ENCODE assay signal across 16 cellular contexts in the genomic region with DNA sequence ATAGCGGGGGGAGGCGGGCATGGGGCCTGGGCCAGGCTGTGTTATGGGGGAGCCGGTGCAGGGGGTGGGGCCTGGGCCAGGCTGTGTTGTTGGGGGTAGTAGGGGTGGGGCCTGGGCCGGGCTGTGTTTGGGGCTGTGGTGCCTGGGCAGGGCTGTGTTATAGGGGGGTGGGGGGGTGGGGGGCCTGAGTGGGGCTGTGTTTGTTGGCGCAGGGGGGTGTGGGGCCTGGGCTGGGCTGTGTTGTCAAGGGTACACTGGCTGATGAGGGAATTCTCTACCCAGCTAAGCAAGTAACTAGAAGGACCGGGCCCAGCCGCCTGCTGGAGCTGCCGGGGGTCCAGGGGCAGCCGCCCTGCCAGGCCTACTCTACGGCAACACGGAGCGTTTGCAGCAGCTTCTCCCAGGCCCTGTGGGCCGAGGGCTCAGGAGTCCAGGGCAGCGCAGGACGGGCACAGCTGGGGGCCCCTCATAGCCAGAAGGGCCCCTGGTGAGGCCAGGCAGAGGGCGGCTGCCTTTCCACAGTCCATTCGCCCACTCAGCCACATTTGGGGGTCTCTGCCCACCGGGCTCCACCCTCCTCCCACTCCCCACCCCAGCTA. TPM values are rescaled to one million over a fixed set of nuclear protein-coding genes. Genes with fewer than 3 reads are reported as not detected.
DNase-seq lines count a peak whose midpoint lies in the region; ATAC-seq and TF ChIP-seq lines count a peak whose summit lies in the region.
"Had no signal": no experiment of that assay in that cellular context is flagged by ENCODE, and none has a peak within 500 bp of the region (broad histone marks: within the 10 kb centered on the region; RNA-seq: fewer than 3 reads in every experiment).

No MANE protein-coding gene starts in this region.

- peak overlapping the region; percentile 99 for H2BK20ac ChIP-seq in IMR-90 (ENCODE audit: low read depth, low read length)

- TF ChIP-seq CTCF in IMR-90 (conservative IDR thresholded peaks at IDR 0.05; ENCODE audit: low read depth, low read length): no peak
- no peak for TF ChIP-seq CTCF in colonic mucosa (IDR thresholded peaks at IDR 0.05)
- no peak for TF ChIP-seq CTCF in mesothelial cell of epicardium (IDR thresholded peaks at IDR 0.05; ENCODE audit: unreplicated experiment)
- no peak for TF ChIP-seq CTCF in tibial nerve (IDR thresholded peaks at IDR 0.05)

- H2BK120ac ChIP-seq in IMR-90 (ENCODE audit: low read depth, low read length): peak overlapping the region; percentile 100

- H3K4me2 ChIP-seq in IMR-90 (ENCODE audit: low read depth, low read length): no peak overlapping the region

- H3K9me3 ChIP-seq in IMR-90 (ENCODE audit: control insufficient read depth, insufficient read depth, low read length): no peaks in the 10 kb centered on the region
- no peaks in the 10 kb centered on the region for H3K9me3 ChIP-seq in colonic mucosa
- no peaks in the 10 kb centered on the region for H3K9me3 ChIP-seq in tibial nerve

- H3K27ac ChIP-seq in IMR-90 (ENCODE audit: insufficient read depth, low read length) (peak overlapping the region; percentile 89), colonic mucosa (peak overlapping the region; percentile 99), tibial nerve (peak overlapping the region; percentile 37 to 95 (median 84))
- H3K27ac ChIP-seq: HL-60 had no signal

- H2AK9ac ChIP-seq in IMR-90 (replicated peaks; ENCODE audit: low read depth, low read length, poor library complexity): peak overlapping the region; percentile 100

- TF ChIP-seq RAD21 in IMR-90 (IDR thresholded peaks at IDR 0.05; ENCODE audit: low read length): no peak

- DNase-seq in IMR-90: no peak
- no peak for DNase-seq in colonic mucosa
- no peak for DNase-seq in mesothelial cell of epicardium (ENCODE audit: low spot score in 2 of 2, unreplicated experiment in 2 of 2)
- no peak for DNase-seq in tibial nerve (ENCODE audit: low spot score in 2 of 2)
- DNase-seq in activated CD8-positive, alpha-beta T cell treated with anti-CD3 and anti-CD28 coated beads, Interleukin-2, amount 10 ng/mL, durations not matched to agents 7 days and 5 days: no peak
- DNase-seq: activated CD4-positive, alpha-beta T cell treated with anti-CD3 and anti-CD28 coated beads, Interleukin-2, amount 10 ng/mL, durations not matched to agents 24 days and 14 days; activated T-cell treated with anti-CD3 and anti-CD28 coated beads, Interleukin-2, amount 50 U/mL, for 1 hour; left ventricle myocardium superior; NCI-H2227 treated with DMSO at 0.1 percent for 48 hours; nephron progenitor cell; right cardiac atrium; stimulated activated CD4-positive, alpha-beta T cell treated with anti-CD3 and anti-CD28 coated beads, Interleukin-4, amount 100 ng/mL, for 24 hours had no signal

- no peaks in the 10 kb centered on the region for H3K27me3 ChIP-seq in IMR-90 (ENCODE audit: control insufficient read depth, insufficient read depth, low read length)
- no peaks in the 10 kb centered on the region for H3K27me3 ChIP-seq in colonic mucosa
- H3K27me3 ChIP-seq in tibial nerve: no peaks in the 10 kb centered on the region

- H3K4me1 Mint-ChIP-seq in mesothelial cell of epicardium: peaks cover 52% of the 10 kb centered on the region
- H3K4me1 Mint-ChIP-seq in activated CD8-positive, alpha-beta T cell treated with anti-CD3 and anti-CD28 coated beads, Interleukin-2, amount 10 ng/mL, durations not matched to agents 7 days and 5 days (ENCODE audit: low read depth): peaks cover 9% of the 10 kb centered on the region

- dilution Hi-C loops in IMR-90 (cut with HindIII; ENCODE audit: low sequenced_read_pairs, unreplicated experiment): no loop called here

- H4K5ac ChIP-seq in IMR-90 (ENCODE audit: low read depth, low read length): peak overlapping the region; percentile 94

- H3K36me3 Mint-ChIP-seq in mesothelial cell of epicardium: no peaks in the 10 kb centered on the region
- H3K36me3 Mint-ChIP-seq in activated CD8-positive, alpha-beta T cell treated with anti-CD3 and anti-CD28 coated beads, Interleukin-2, amount 10 ng/mL, durations not matched to agents 7 days and 5 days (ENCODE audit: low read depth): no peaks in the 10 kb centered on the region
- H3K36me3 Mint-ChIP-seq: activated naive CD8-positive, alpha-beta T cell had no signal

- H3K56ac ChIP-seq in IMR-90 (ENCODE audit: extremely low read depth, insufficient read depth, low read length): no peak overlapping the region

- TF ChIP-seq POLR2A in IMR-90 (IDR thresholded peaks at IDR 0.05; ENCODE audit: low read depth, low read length) (no peak), tibial nerve (IDR thresholded peaks at IDR 0.05) (no peak)

- 0 out of 2 replicates have a peak overlapping the region, but pooled peaks have one; percentile 44 for H3K14ac ChIP-seq in IMR-90 (replicated peaks; ENCODE audit: low read depth, low read length)

- peak overlapping the region; percentile 100 for H3K4ac ChIP-seq in IMR-90 (ENCODE audit: low read depth, low read length)

- TF ChIP-seq EP300 in tibial nerve (IDR thresholded peaks at IDR 0.05): no peak

- H4K20me1 ChIP-seq in IMR-90 (ENCODE audit: insufficient read depth, low read length): no peaks in the 10 kb centered on the region

- no CpG with 5 or more reads among the region's 18 CpGs for whole genome bisulfite sequencing in IMR-90 (ENCODE audit: extremely low coverage in 2 of 2, insufficient read length in 1 of 2), 2 experiments
- WGBS in tibial nerve, 2 donors: 75 to 81% methylated on average over 7 to 16 of the region's 18 CpGs

- POLR2A ChIA-PET in IMR-90 (lab: Charles Lee; ENCODE audit: unreplicated experiment): no interaction called here
- POLR2A ChIA-PET in activated CD8-positive, alpha-beta T cell treated with anti-CD3 and anti-CD28 coated beads, Interleukin-2, amount 10 ng/mL, durations not matched to agents 7 days and 5 days (lab: Charles Lee): interaction anchor here (1.6 kb wide), 1 partner anchor 10 kb away, joined by 5 read pairs; a partner anchor contains a TSS

- H3K27ac Mint-ChIP-seq in mesothelial cell of epicardium: peak overlapping the region; percentile 99
- H3K27ac Mint-ChIP-seq in activated CD8-positive, alpha-beta T cell treated with anti-CD3 and anti-CD28 coated beads, Interleukin-2, amount 10 ng/mL, durations not matched to agents 7 days and 5 days: no peak overlapping the region
- H3K27ac Mint-ChIP-seq: activated CD4-positive, alpha-beta T cell treated with anti-CD3 and anti-CD28 coated beads, Interleukin-2, amount 10 ng/mL, durations not matched to agents 24 days and 14 days; activated naive CD8-positive, alpha-beta T cell; nephron progenitor cell had no signal

- peak overlapping the region; percentile 86 for H2AFZ ChIP-seq in IMR-90 (replicated peaks; ENCODE audit: low read length, poor library complexity)

- H3K9me3 Mint-ChIP-seq in mesothelial cell of epicardium: no peaks in the 10 kb centered on the region
- H3K9me3 Mint-ChIP-seq in activated CD8-positive, alpha-beta T cell treated with anti-CD3 and anti-CD28 coated beads, Interleukin-2, amount 10 ng/mL, durations not matched to agents 7 days and 5 days (ENCODE audit: insufficient read depth): peaks cover 3% of the 10 kb centered on the region
- H3K9me3 Mint-ChIP-seq: activated CD4-positive, alpha-beta T cell treated with anti-CD3 and anti-CD28 coated beads, Interleukin-2, amount 10 ng/mL, durations not matched to agents 24 days and 14 days; nephron progenitor cell had no signal

- no peak overlapping the region for H3K4me3 Mint-ChIP-seq in mesothelial cell of epicardium
- no peak overlapping the region for H3K4me3 Mint-ChIP-seq in activated CD8-positive, alpha-beta T cell treated with anti-CD3 and anti-CD28 coated beads, Interleukin-2, amount 10 ng/mL, durations not matched to agents 7 days and 5 days
- H3K4me3 Mint-ChIP-seq: activated CD4-positive, alpha-beta T cell treated with anti-CD3 and anti-CD28 coated beads, Interleukin-2, amount 10 ng/mL, durations not matched to agents 24 days and 14 days; activated naive CD8-positive, alpha-beta T cell; nephron progenitor cell had no signal

- CTCF ChIA-PET in IMR-90 (lab: Yijun Ruan, JAX): interaction anchor here (0.8 kb wide), 1 partner anchor 80 kb away, joined by 4 read pairs; no protein-coding TSS in a partner anchor
- CTCF ChIA-PET in activated CD8-positive, alpha-beta T cell treated with anti-CD3 and anti-CD28 coated beads, Interleukin-2, amount 10 ng/mL, durations not matched to agents 7 days and 5 days (lab: Charles Lee): no interaction called here

- H2BK15ac ChIP-seq in IMR-90 (ENCODE audit: low read depth, low read length): peak overlapping the region; percentile 80; the same call in 1 of the 3 replicates

- H3K9ac ChIP-seq in IMR-90 (ENCODE audit: low read depth, low read length): peak overlapping the region; percentile 29; the same call in 1 of the 2 replicates
- peak overlapping the region; percentile 74 to 88 for H3K9ac ChIP-seq in colonic mucosa (ENCODE audit: low read depth in 2 of 2, low read length in 2 of 2)

- H4K91ac ChIP-seq in IMR-90 (ENCODE audit: insufficient read depth, low read depth, low read length): peak overlapping the region; percentile 100

- H3K4me3 ChIP-seq in IMR-90 (ENCODE audit: insufficient read depth, low read depth, low read length) (no peak overlapping the region), colonic mucosa (no peak overlapping the region), tibial nerve (no peak overlapping the region)

- 0 out of 4 replicates have a peak, but pooled peaks cover 0 to 4% of the 10 kb centered on the region in 2 experiments for H3K79me1 ChIP-seq in IMR-90 (ENCODE audit: low read depth in 1 of 2, low read length in 2 of 2)

- H3K23ac ChIP-seq in IMR-90 (ENCODE audit: low read depth, low read length): no peak overlapping the region

- no peaks in the 10 kb centered on the region for H3K36me3 ChIP-seq in IMR-90 (ENCODE audit: control insufficient read depth, insufficient read depth, low read length)
- H3K36me3 ChIP-seq in colonic mucosa: no peaks in the 10 kb centered on the region
- H3K36me3 ChIP-seq in tibial nerve: no peaks in the 10 kb centered on the region

- no TSS peak for BruUV-seq in IMR-90 (replicated peaks; lab: Mats Ljungman, UMichigan)

- ATAC-seq in IMR-90 (ENCODE audit: low read depth): no peak
- no peak for ATAC-seq in HG02870 (IDR thresholded peaks at IDR 0.05; ENCODE audit: unreplicated experiment)
- no peak for ATAC-seq in GM18868 (IDR thresholded peaks at IDR 0.05; ENCODE audit: unreplicated experiment)
- no peak for ATAC-seq in activated CD8-positive, alpha-beta T cell treated with anti-CD3 and anti-CD28 coated beads, Interleukin-2, amount 10 ng/mL, durations not matched to agents 7 days and 5 days
- ATAC-seq: left ventricle myocardium superior, right cardiac atrium had no signal

- peak overlapping the region; percentile 98 for H2AK5ac ChIP-seq in IMR-90 (ENCODE audit: low read depth, low read length)

- H3K4me1 ChIP-seq in IMR-90 (ENCODE audit: control insufficient read depth, insufficient read depth, low read length) (peaks cover 40% of the 10 kb centered on the region), colonic mucosa (peaks cover 24% of the 10 kb centered on the region), tibial nerve (peaks cover 0 to 78% (median 32%) of the 10 kb centered on the region in 4 donors)

- H4K8ac ChIP-seq in IMR-90 (ENCODE audit: low read depth in 2 of 2, low read length in 2 of 2): peak overlapping the region; percentile 85 to 95; a peak in 3 of 4 replicates

- peaks cover 23% of the 10 kb centered on the region for H3K9me1 ChIP-seq in IMR-90 (ENCODE audit: insufficient read depth, low read length)

- H3K18ac ChIP-seq in IMR-90 (ENCODE audit: low read depth, low read length): peak overlapping the region; percentile 78

- in situ Hi-C loops in IMR-90 (cut with MboI; ENCODE audit: low sequenced_read_pairs): no loop called here

- intact Hi-C loops in IMR-90 (cut with micrococcal nuclease) (no loop called here), colonic mucosa (cut with DNase I) (no loop called here)

- H3K27me3 Mint-ChIP-seq in mesothelial cell of epicardium (ENCODE audit: low read depth): no peaks in the 10 kb centered on the region
- H3K27me3 Mint-ChIP-seq in activated CD8-positive, alpha-beta T cell treated with anti-CD3 and anti-CD28 coated beads, Interleukin-2, amount 10 ng/mL, durations not matched to agents 7 days and 5 days (ENCODE audit: low read depth): no peaks in the 10 kb centered on the region
- H3K27me3 Mint-ChIP-seq: activated CD4-positive, alpha-beta T cell treated with anti-CD3 and anti-CD28 coated beads, Interleukin-2, amount 10 ng/mL, durations not matched to agents 24 days and 14 days; activated naive CD8-positive, alpha-beta T cell had no signal

- peak overlapping the region; percentile 95 for H2BK5ac ChIP-seq in IMR-90 (ENCODE audit: low read depth, low read length, poor library complexity, severe bottlenecking)

RNA-seq across cellular contexts. Expression of a gene that starts 10.1 kb away (rescaled TPM):
- total RNA-seq in IMR-90 (2012; rRNA removed) (8.6 and 10.3 TPM in 2 replicates), colonic mucosa (10 to 100 TPM; 65.6 to 74.4 TPM), mesothelial cell of epicardium (57.5 to 62.5 TPM (median 59.8 TPM) in 3 replicates), tibial nerve (100 to 1,000 TPM in 3 of 4 donors, 10 to 100 TPM in 1; 98.3 to 138 (median 119) TPM)
- polyA plus RNA-seq in IMR-90 (2012; rRNA removed): 24.7 and 28.6 TPM in 2 replicates
- polyA plus RNA-seq in IMR-90 (2012; cell fraction: cytosol; rRNA removed): 31.4 and 45.1 TPM in 2 replicates
- polyA plus RNA-seq in IMR-90 (2012; cell fraction: nucleus; rRNA removed; ENCODE audit: low replicate concordance): 37.2 and 85.2 TPM in 2 replicates
- total RNA-seq in activated CD8-positive, alpha-beta T cell treated with anti-CD3 and anti-CD28 coated beads, Interleukin-2, amount 10 ng/mL, durations not matched to agents 7 days and 5 days: 10 to 100 TPM; 45.1 to 45.7 TPM

RNA-seq across cellular contexts. Expression of a gene that starts 32.1 kb away (rescaled TPM):
- total RNA-seq in IMR-90 (2012; rRNA removed) (36.1 and 36.2 TPM in 2 replicates), colonic mucosa (100 to 1,000 TPM in 1 of 2 donors, 10 to 100 TPM in 1; 43.6 to 133 TPM), mesothelial cell of epicardium (41.4 to 42.2 TPM (median 41.9 TPM) in 3 replicates), tibial nerve (10 to 100 TPM; 44.8 to 80.4 (median 65.1) TPM)
- polyA plus RNA-seq in IMR-90 (2012; rRNA removed): 70.7 and 82.0 TPM in 2 replicates
- polyA plus RNA-seq in IMR-90 (2012; cell fraction: cytosol; rRNA removed): 110 and 153 TPM in 2 replicates
- 79.2 and 119 TPM in 2 replicates for polyA plus RNA-seq in IMR-90 (2012; cell fraction: nucleus; rRNA removed; ENCODE audit: low replicate concordance)
- 10 to 100 TPM; 58.0 to 58.1 TPM for total RNA-seq in activated CD8-positive, alpha-beta T cell treated with anti-CD3 and anti-CD28 coated beads, Interleukin-2, amount 10 ng/mL, durations not matched to agents 7 days and 5 days

RNA-seq across cellular contexts. Expression of a gene that starts 32.3 kb away (rescaled TPM):
- total RNA-seq in IMR-90 (2012; rRNA removed) (5.6 and 7.2 TPM in 2 replicates), colonic mucosa (10 to 100 TPM; 17.8 to 43.5 TPM), mesothelial cell of epicardium (26.4 to 30.9 TPM (median 26.8 TPM) in 3 replicates), tibial nerve (10 to 100 TPM in 3 of 4 donors, 1 to 10 TPM in 1; 9.0 to 17.4 (median 14.5) TPM)
- polyA plus RNA-seq in IMR-90 (2012; rRNA removed): 10.9 and 11.2 TPM in 2 replicates
- 18.8 and 22.7 TPM in 2 replicates for polyA plus RNA-seq in IMR-90 (2012; cell fraction: cytosol; rRNA removed)
- polyA plus RNA-seq in IMR-90 (2012; cell fraction: nucleus; rRNA removed; ENCODE audit: low replicate concordance): 13.5 and 24.8 TPM in 2 replicates
- total RNA-seq in activated CD8-positive, alpha-beta T cell treated with anti-CD3 and anti-CD28 coated beads, Interleukin-2, amount 10 ng/mL, durations not matched to agents 7 days and 5 days: 10 to 100 TPM; 16.3 to 17.4 TPM
